29 cellular contexts compared by ENCODE assay signal in genomic region chr1:51968632-51969031, GRCh38. TPM values are rescaled to one million over a fixed set of nuclear protein-coding genes. Genes with fewer than 3 reads are reported as not detected.
DNase-seq lines count a peak whose midpoint lies in the region; ATAC-seq, FAIRE-seq and TF ChIP-seq lines count a peak whose summit lies in the region.
"Had no signal": no experiment of that assay in that cellular context is flagged by ENCODE, and none has a peak within 500 bp of the region (broad histone marks: within the 10 kb centered on the region; RNA-seq: fewer than 3 reads in every experiment).

No MANE protein-coding gene starts in this region.

- WGBS in K562 (ENCODE audit: insufficient coverage, low coverage, missing lambda C conversion rate): 21% methylated on average over 1 of the region's 1 CpG
- 14% methylated on average over 1 of the region's 1 CpG for WGBS in right lobe of liver (ENCODE audit: insufficient coverage, low coverage, low lambda C conversion rate, missing lambda C conversion rate)

- H3K36me3 ChIP-seq in K562 (ENCODE audit: control insufficient read depth, insufficient read depth, low read length) (no peaks in the 10 kb centered on the region), right lobe of liver (no peaks in the 10 kb centered on the region)
- H3K36me3 ChIP-seq: sigmoid colon had no signal

- BruUV-seq in K562 (replicated peaks; lab: Mats Ljungman, UMichigan): no TSS peak

- H4K20me1 ChIP-seq in K562 (replicated peaks; ENCODE audit: control insufficient read depth, insufficient read depth, low read length): no peaks in the 10 kb centered on the region

- H3K9me3 ChIP-seq in K562 (replicated peaks; ENCODE audit: control insufficient read depth, insufficient read depth, low read depth, low read length) (no peaks in the 10 kb centered on the region), right lobe of liver (no peaks in the 10 kb centered on the region)
- H3K9me3 ChIP-seq: psoas muscle, sigmoid colon had no signal

- H3K4me2 ChIP-seq in K562 (ENCODE audit: insufficient read depth, low read length): no peak overlapping the region

- H3K9me1 ChIP-seq in K562 (ENCODE audit: control insufficient read depth, insufficient read depth, low read length): no peaks in the 10 kb centered on the region

- TF ChIP-seq POLR2A in K562 (conservative IDR thresholded peaks at IDR 0.05) (no peak), right lobe of liver (IDR thresholded peaks at IDR 0.05) (no peak)

- no peak overlapping the region for H3K9ac ChIP-seq in K562 (ENCODE audit: insufficient read depth in 1 of 2, low read depth in 2 of 2, low read length in 2 of 2)

- CTCF ChIA-PET in K562 (lab: Yijun Ruan, JAX; ENCODE audit: low intra/inter-chr PET ratio): no interaction called here

- ATAC-seq in K562 (no peak), right lobe of liver (peak; percentile 59 to 71 (median 66)), GM21515 (IDR thresholded peaks at IDR 0.05; ENCODE audit: unreplicated experiment) (no peak)
- ATAC-seq: activated CD4-positive, alpha-beta T cell treated with anti-CD3 and anti-CD28 coated beads for 36 hours; activated CD8-positive, alpha-beta T cell treated with anti-CD3 and anti-CD28 coated beads for 36 hours; psoas muscle; stimulated activated effector memory CD8-positive, alpha-beta T cell treated with anti-CD3 and anti-CD28 coated beads, Interleukin-12 subunit alpha, Interleukin-12 subunit beta, amount 100 ng/mL, for 72 hours had no signal

- DNase-seq in DMS53 (lab: John Stamatoyannopoulos, UW): peak; percentile 25
- DNase-seq in DMS53 treated with DMSO at 0.1 percent for 48 hours (lab: John Stamatoyannopoulos, UW; ENCODE audit: unreplicated experiment): no peak
- no peak for DNase-seq in K562 (ENCODE audit: extremely low read depth in 1 of 4, low spot score in 3 of 4)
- DNase-seq in right lobe of liver: peak in 1 of 3 donors; percentile 39
- no peak for DNase-seq in stimulated activated CD4-positive, alpha-beta T cell treated with anti-CD3 and anti-CD28 coated beads, Interleukin-2, amount 100 ng/mL, for 24 hours
- no peak for DNase-seq in NCI-H510A (lab: John Stamatoyannopoulos, UW)
- DNase-seq in NCI-H1694 (lab: John Stamatoyannopoulos, UW): no peak
- DNase-seq: activated CD4-positive, alpha-beta T cell treated with anti-CD3 and anti-CD28 coated beads for 36 hours; activated CD8-positive, alpha-beta memory T cell treated with anti-CD3 and anti-CD28 coated beads, Interleukin-2, amount 50 U/mL, for 48 hours; activated CD8-positive, alpha-beta T cell treated with anti-CD3 and anti-CD28 coated beads for 36 hours; activated naive CD4-positive, alpha-beta T cell treated with anti-CD3 and anti-CD28 coated beads, Interleukin-2, amount 50 U/mL, for 16 hours; AML-193; CD4-positive, alpha-beta T cell; H9; mesendoderm; NCI-H146; NCI-H446 treated with DMSO at 0.1 percent for 48 hours; NCI-H82; psoas muscle; SIG-M5; sigmoid colon; substantia nigra had no signal

- POLR2A ChIA-PET in K562 (lab: Yijun Ruan, JAX): interaction anchor here (0.6 to 2.0 kb wide), 10 partner anchors 10 to 89 kb away, joined by 3 to 7 read pairs (median 3); no protein-coding TSS in a partner anchor

- no peak for TF ChIP-seq CTCF in K562 (IDR thresholded peaks at IDR 0.05 in 2 of 3, conservative IDR thresholded peaks at IDR 0.05 in 1 of 3; ENCODE audit: insufficient read depth in 2 of 3, low read depth in 1 of 3, low read length in 3 of 3)
- TF ChIP-seq CTCF in right lobe of liver (IDR thresholded peaks at IDR 0.05): no peak

- in situ Hi-C loops in K562 (cut with MboI): no loop called here

- H3K79me2 ChIP-seq in K562 (ENCODE audit: control insufficient read depth, insufficient read depth, low read length): no peaks in the 10 kb centered on the region

- peaks cover 8 to 27% of the 10 kb centered on the region in 2 experiments for H3K4me1 ChIP-seq in K562 (replicated peaks in 1 of 2; ENCODE audit: control insufficient read depth in 2 of 2, insufficient read depth in 2 of 2, low read length in 2 of 2)
- peaks cover 0 to 15% (median 0%) of the 10 kb centered on the region in 4 donors for H3K4me1 ChIP-seq in right lobe of liver
- H3K4me1 ChIP-seq: psoas muscle, sigmoid colon had no signal

- H2AFZ ChIP-seq in K562 (ENCODE audit: low read depth, low read length): no peak overlapping the region

- FAIRE-seq in K562 (lab: Jason Lieb, UNC): no peak
- FAIRE-seq: bronchial epithelial cell, D721Med had no signal

- intact Hi-C loops in K562 (cut with micrococcal nuclease): no loop called here
- intact Hi-C loops in right lobe of liver (cut with DNase I): no loop called here

- TF ChIP-seq EP300 in K562 (IDR thresholded peaks at IDR 0.05; ENCODE audit: low read length): no peak

- H3K27me3 ChIP-seq in K562 (ENCODE audit: control insufficient read depth in 2 of 2, insufficient read depth in 2 of 2, low read length in 2 of 2) (no peaks in the 10 kb centered on the region), right lobe of liver (no peaks in the 10 kb centered on the region)

- TF ChIP-seq RAD21 in K562 (CRISPR knock-in tag; conservative IDR thresholded peaks at IDR 0.05 in 1 of 2, IDR thresholded peaks at IDR 0.05 in 1 of 2): no peak

- H3K27ac ChIP-seq in K562 (ENCODE audit: extremely low read depth, low read depth, low read length) (no peak overlapping the region), right lobe of liver (peak overlapping the region in 2 of 3 donors; percentile 45 to 80)
- H3K27ac ChIP-seq: 22Rv1, epithelial cell of prostate, psoas muscle, sigmoid colon, VCaP had no signal

- H3K4me3 ChIP-seq in K562 (no peak overlapping the region), right lobe of liver (no peak overlapping the region)
- H3K4me3 ChIP-seq: psoas muscle, sigmoid colon had no signal

TF ChIP-seq in K562, 482 proteins besides CTCF, POLR2A, EP300 and RAD21 (continues in another document):
- TF ChIP-seq NR2C1 (IDR thresholded peaks at IDR 0.05): no peak
- 0 out of 2 replicates have a peak, but pooled peaks have one; percentile 23 for TF ChIP-seq NR2C1 (tag; IDR thresholded peaks at IDR 0.05)
- no peak for TF ChIP-seq CHAMP1 (IDR thresholded peaks at IDR 0.05)
- TF ChIP-seq SOX6 (IDR thresholded peaks at IDR 0.05): no peak; the same call in 1 of the 2 replicates
- TF ChIP-seq ESRRA (IDR thresholded peaks at IDR 0.05; ENCODE audit: borderline replicate concordance, low read depth): peak; percentile 89
- no peak for TF ChIP-seq HNRNPUL1 (IDR thresholded peaks at IDR 0.05; ENCODE audit: low read length)
- TF ChIP-seq CTBP1 (IDR thresholded peaks at IDR 0.05; ENCODE audit: borderline replicate concordance): peak; percentile 55; the same call in 1 of the 2 replicates
- TF ChIP-seq ZSCAN29 (IDR thresholded peaks at IDR 0.05): no peak
- no peak for TF ChIP-seq MED1 (CRISPR knock-in tag; IDR thresholded peaks at IDR 0.05; ENCODE audit: borderline replicate concordance)
- TF ChIP-seq ZEB2 (IDR thresholded peaks at IDR 0.05): peak; percentile 80
- no peak for TF ChIP-seq ZNF707 (CRISPR knock-in tag; conservative IDR thresholded peaks at IDR 0.05)
- TF ChIP-seq STAT5B (CRISPR knock-in tag; IDR thresholded peaks at IDR 0.05): no peak
- TF ChIP-seq ZNF695 (CRISPR knock-in tag; IDR thresholded peaks at IDR 0.05): no peak

RNA-seq across cellular contexts. Expression of gene RAB3B, which starts 21.9 kb away (rescaled TPM):
- 0.12 and 0.18 TPM in 2 replicates for total RNA-seq in K562 (2011; cell fraction: chromatin; rRNA removed; ENCODE audit: low replicate concordance)
- total RNA-seq in K562 (2011; cell fraction: nucleolus; rRNA removed): under 0.01 and 0.13 TPM in 2 replicates
- 0.22 and 0.23 TPM in 2 replicates for total RNA-seq in K562 (2011; cell fraction: nucleoplasm; rRNA removed)
- total RNA-seq in K562 (2014; rRNA removed) (0.18 and 0.33 TPM in 2 replicates), K562 (2014; rRNA removed; fragmentation: Illumina TruSeq; extraction: Trizol) (0.40 and 0.51 TPM in 2 replicates), K562 (2015; rRNA removed; fragmentation: Illumina TruSeq; extraction: Trizol) (0.34 and 0.43 TPM in 2 replicates), K562 (2021) (0.34 and 0.47 TPM in 2 replicates), right lobe of liver (1 to 10 TPM in 3 of 6 experiments, under 1 TPM in 3; 0.05 to 9.7 (median 4.4) TPM)
- polyA plus RNA-seq in K562 (2011; rRNA removed) (0.07 TPM in 2 replicates), K562 (2014; fragmentation: Illumina TruSeq; extraction: Trizol) (0.44 and 0.45 TPM in 2 replicates), K562 (2014; fragmentation: Nextera tagmentation; extraction: Ambion mirVana) (under 1 TPM; 0.13 to 0.14 TPM), K562 (2014; rRNA removed) (0.19 and 0.27 TPM in 2 replicates)
- 0.04 and 0.06 TPM in 2 replicates for polyA plus RNA-seq in K562 (2011; cell fraction: cytosol; rRNA removed)
- 0.06 and 0.07 TPM in 2 replicates for polyA plus RNA-seq in K562 (2011; cell fraction: nucleus; rRNA removed)
- 0.44 and 1.3 TPM in 2 replicates for polyA plus RNA-seq in K562 (2012)
- polyA minus RNA-seq in K562 (2011; rRNA and poly(A)+ RNA removed): 0.12 and 0.14 TPM in 2 replicates
- 0.10 and 0.18 TPM in 2 replicates for polyA minus RNA-seq in K562 (2011; cell fraction: cytosol; rRNA and poly(A)+ RNA removed)
- under 0.01 TPM in 2 replicates for polyA minus RNA-seq in K562 (2011; cell fraction: nucleus; rRNA and poly(A)+ RNA removed)
- total RNA-seq: CD4-positive, alpha-beta T cell had no signal

Comparison
In these comparisons a context has a peak if more than half of its experiments do, and no peak if none do; other contexts are left out.
1. ATAC-seq: peak in right lobe of liver (4 of 4); none in K562 (single experiment) and GM21515 (single experiment).